ENCODE assay signal across 26 cellular contexts in the genomic region with DNA sequence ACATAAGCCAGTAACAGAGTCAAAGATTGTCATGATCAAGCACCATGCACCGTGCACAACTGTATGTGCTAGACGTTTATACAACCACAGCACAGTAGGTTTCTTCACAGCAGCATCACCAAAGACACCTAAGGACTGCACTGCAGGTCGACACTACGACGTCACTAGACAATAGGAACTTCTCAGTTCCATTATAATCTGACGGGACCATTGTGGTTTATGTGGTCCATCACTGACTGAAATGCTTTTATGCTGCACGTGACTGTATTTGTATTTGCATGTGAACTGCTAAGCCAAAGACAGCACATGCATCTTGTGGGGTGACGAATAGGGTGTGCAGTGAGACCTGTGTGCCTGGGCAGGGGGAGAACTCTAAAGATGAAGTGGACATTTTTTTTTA.
DNase-seq lines count a peak whose midpoint lies in the region; ATAC-seq, FAIRE-seq and TF ChIP-seq lines count a peak whose summit lies in the region.
"Had no signal": no experiment of that assay in that cellular context is flagged by ENCODE, and none has a peak within 500 bp of the region (broad histone marks: within the 10 kb centered on the region; RNA-seq: fewer than 3 reads in every experiment).

No MANE protein-coding gene starts in this region.

- no peak overlapping the region for H2AFZ ChIP-seq in keratinocyte (ENCODE audit: control insufficient read depth, low read length)

- dilution Hi-C loops in keratinocyte (cut with MboI; ENCODE audit: extremely low pct_ligation_motif_present, low sequenced_read_pairs) = no loop called here

- ATAC-seq in GM19397 (IDR thresholded peaks at IDR 0.05; ENCODE audit: unreplicated experiment) = peak; percentile 51
- ATAC-seq: activated CD4-positive, alpha-beta T cell treated with anti-CD3 and anti-CD28 coated beads for 36 hours; heart right ventricle; left lung had no signal

- H4K20me1 ChIP-seq in keratinocyte (ENCODE audit: control insufficient read depth, extremely low read depth, insufficient read depth, low read length) = no peaks in the 10 kb centered on the region

- 72 to 87% methylated on average over 8 of the region's 8 CpGs for WGBS in sigmoid colon, 2 donors

- TF ChIP-seq CTCF in GM06990 (IDR thresholded peaks at IDR 0.05; ENCODE audit: insufficient read depth, low read length, poor library complexity, severe bottlenecking) (no peak), NB4 (IDR thresholded peaks at IDR 0.05; ENCODE audit: low read depth, low read length) (no peak), keratinocyte (optimal IDR thresholded peaks at IDR 0.05 in 1 of 3, IDR thresholded peaks at IDR 0.05 in 1 of 3, conservative IDR thresholded peaks at IDR 0.05 in 1 of 3; ENCODE audit: extremely low read depth in 1 of 3, insufficient read depth in 2 of 3, low read length in 3 of 3) (no peak), sigmoid colon (IDR thresholded peaks at IDR 0.05) (no peak)

- intact Hi-C loops in sigmoid colon (cut with DNase I) = no loop called here

- H3K27ac ChIP-seq in keratinocyte (ENCODE audit: control insufficient read depth, insufficient read depth, low read length) (no peak overlapping the region), sigmoid colon (no peak overlapping the region)
- H3K27ac ChIP-seq: heart right ventricle, left lung, Peyer's patch had no signal

- DNase-seq in GM06990 (ENCODE audit: extremely low read depth, insufficient read length) (peak; percentile 59), NB4 (ENCODE audit: low read depth) (peak; percentile 7), keratinocyte (ENCODE audit: low read depth, low spot score) (no peak), MG63 (no peak), COLO668 (lab: John Stamatoyannopoulos, UW; ENCODE audit: unreplicated experiment) (no peak), sigmoid colon (no peak), cerebellar cortex (ENCODE audit: low spot score) (no peak)
- DNase-seq: activated CD4-positive, alpha-beta T cell treated with anti-CD3 and anti-CD28 coated beads for 36 hours; activated T-cell treated with anti-CD3 and anti-CD28 coated beads, Interleukin-2, amount 50 U/mL, for 24 hours; effector CD8-positive, alpha-beta T cell; erythroblast; H9; heart right ventricle; left lung; naive B cell; NCI-H2171 treated with DMSO at 0.1 percent for 48 hours; NCI-H524 treated with DMSO at 0.1 percent for 48 hours; occipital lobe; Peyer's patch; small intestine; stimulated activated CD4-positive, alpha-beta T cell treated with anti-CD3 and anti-CD28 coated beads, Interleukin-2, amount 100 ng/mL, for 24 hours; T-helper 1 cell had no signal

- H3K4me2 ChIP-seq in keratinocyte (ENCODE audit: control insufficient read depth, extremely low read depth, insufficient read depth, low read depth, low read length) = no peak overlapping the region

- no peak overlapping the region for H3K9ac ChIP-seq in keratinocyte (ENCODE audit: control insufficient read depth, extremely low read depth, insufficient read depth, low read length)

- no peaks in the 10 kb centered on the region for H3K9me3 ChIP-seq in keratinocyte (ENCODE audit: control insufficient read depth, low read depth, low read length)
- H3K9me3 ChIP-seq in MG63 = no peaks in the 10 kb centered on the region
- no peaks in the 10 kb centered on the region for H3K9me3 ChIP-seq in sigmoid colon
- H3K9me3 ChIP-seq: heart right ventricle, left lung, Peyer's patch had no signal

- TF ChIP-seq POLR2A in NB4 (IDR thresholded peaks at IDR 0.05; ENCODE audit: extremely low read depth, insufficient read length) (no peak), sigmoid colon (IDR thresholded peaks at IDR 0.05) (no peak)

- H3K4me1 ChIP-seq in keratinocyte (ENCODE audit: control insufficient read depth, extremely low read depth, insufficient read depth, low read length) (no peaks in the 10 kb centered on the region), sigmoid colon (peaks cover 0 to 79% (median 37%) of the 10 kb centered on the region in 4 donors)
- H3K4me1 ChIP-seq: left lung had no signal

- no peak for TF ChIP-seq EP300 in sigmoid colon (IDR thresholded peaks at IDR 0.05)

- FAIRE-seq in keratinocyte (lab: Jason Lieb, UNC) = peak; percentile 9
- FAIRE-seq: colon, small intestine, TTC549, urothelium cell line had no signal

- H3K4me3 ChIP-seq in GM06990 (replicated peaks; ENCODE audit: low read depth, low read length) (no peak overlapping the region), NB4 (ENCODE audit: low read depth, low read length) (no peak overlapping the region), keratinocyte (ENCODE audit: control insufficient read depth in 2 of 3, extremely low read depth in 1 of 3, insufficient read depth in 2 of 3, low read depth in 1 of 3, low read length in 3 of 3) (no peak overlapping the region), MG63 (no peak overlapping the region), sigmoid colon (no peak overlapping the region)
- H3K4me3 ChIP-seq: heart right ventricle, left lung, Peyer's patch had no signal

- H3K27me3 ChIP-seq in GM06990 (replicated peaks; ENCODE audit: control insufficient read depth, insufficient read depth, low read length) (no peaks in the 10 kb centered on the region; the same call in 1 of the 2 replicates), keratinocyte (ENCODE audit: control insufficient read depth, extremely low read depth, insufficient read depth, low read length) (no peaks in the 10 kb centered on the region), MG63 (no peaks in the 10 kb centered on the region), sigmoid colon (no peaks in the 10 kb centered on the region)
- H3K27me3 ChIP-seq: heart right ventricle, left lung, Peyer's patch had no signal

- no peaks in the 10 kb centered on the region for H3K9me1 ChIP-seq in keratinocyte (ENCODE audit: control insufficient read depth, extremely low read depth, insufficient read depth, low read length)

- H3K36me3 ChIP-seq in GM06990 (ENCODE audit: control insufficient read depth, insufficient read depth, low read length) (no peaks in the 10 kb centered on the region), keratinocyte (ENCODE audit: control insufficient read depth in 2 of 2, extremely low read depth in 1 of 2, insufficient read depth in 2 of 2, low read length in 2 of 2) (no peaks in the 10 kb centered on the region), MG63 (no peaks in the 10 kb centered on the region), sigmoid colon (no peaks in the 10 kb centered on the region)
- H3K36me3 ChIP-seq: heart right ventricle, left lung, Peyer's patch had no signal

- peaks cover 66% of the 10 kb centered on the region for H3K79me2 ChIP-seq in keratinocyte (ENCODE audit: control insufficient read depth, insufficient read depth, low read length)

Comparison
In these comparisons a context has a peak if more than half of its experiments do, and no peak if none do; other contexts are left out.
1. DNase-seq: peak in GM06990 (single experiment) and NB4 (single experiment); none in keratinocyte (single experiment), MG63 (single experiment), COLO668 (single experiment), sigmoid colon (single experiment) and cerebellar cortex (single experiment).